1 cellular context compared by ENCODE assay signal in genomic region chr2:142876423-142876822, GRCh38.
TF ChIP-seq lines count a peak whose summit lies in the region.

No MANE protein-coding gene starts in this region.

TF ChIP-seq in A549, 52 proteins besides CTCF, POLR2A, EP300 and RAD21:
- TF ChIP-seq PBX3 (IDR thresholded peaks at IDR 0.05) (no peak), SMC3 (IDR thresholded peaks at IDR 0.05) (peak; percentile 49; the same call in 2 of the 3 replicates), HOXA7 (CRISPR knock-in tag; IDR thresholded peaks at IDR 0.05) (0 out of 2 replicates have a peak, but pooled peaks have one; percentile 11)
